ENCODE assay signal across 11 cellular contexts in genomic region chr1:6178751-6179563, GRCh38. TPM values are rescaled to one million over a fixed set of nuclear protein-coding genes. Genes with fewer than 3 reads are reported as not detected.
DNase-seq lines count a peak whose midpoint lies in the region; ATAC-seq, FAIRE-seq and TF ChIP-seq lines count a peak whose summit lies in the region.
"Had no signal": no experiment of that assay in that cellular context is flagged by ENCODE, and none has a peak within 500 bp of the region (broad histone marks: within the 10 kb centered on the region; RNA-seq: fewer than 3 reads in every experiment).

No MANE protein-coding gene starts in this region.

- ATAC-seq in heart right ventricle (peak in 2 of 8 donors; percentile 20 to 24), Right ventricle myocardium inferior (no peak), aorta (ENCODE audit: low FRiP score) (no peak), HG03460 (IDR thresholded peaks at IDR 0.05; ENCODE audit: unreplicated experiment) (no peak)
- ATAC-seq: body of pancreas had no signal

- H3K56ac ChIP-seq in mesendoderm (ENCODE audit: low read length) = peak overlapping the region; percentile 7

- intact Hi-C loops in heart right ventricle (cut with DNase I) (loop anchor here in 2 of 10 donors (10.0 kb wide), 2 partner anchors 124 to 134 kb away; partner anchors contain the start of gene KCNAB2 (in 1 of the 2)), Right ventricle myocardium inferior (cut with DNase I) (loop anchor here (10.0 kb wide), 1 partner anchor 124 kb away; no protein-coding TSS in a partner anchor), aorta (cut with DNase I) (no loop called here)

- peaks cover 18% of the 10 kb centered on the region for H3K27me3 Mint-ChIP-seq in astrocyte (ENCODE audit: low read depth, unreplicated experiment)

- no peak overlapping the region for H2AFZ ChIP-seq in astrocyte (ENCODE audit: low read depth, low read length)

- H3K9me3 ChIP-seq in heart right ventricle = no peaks in the 10 kb centered on the region
- H3K9me3 ChIP-seq in astrocyte (ENCODE audit: insufficient read depth, low read depth, low read length) = peaks cover 6% of the 10 kb centered on the region
- H3K9me3 ChIP-seq in aorta (ENCODE audit: control insufficient read depth, low read length) = no peaks in the 10 kb centered on the region
- H3K9me3 ChIP-seq: body of pancreas had no signal

- H3K79me2 ChIP-seq in astrocyte (ENCODE audit: insufficient read depth, low read length) = peaks cover 4% of the 10 kb centered on the region
- H3K79me2 ChIP-seq in mesendoderm (ENCODE audit: control insufficient read depth, insufficient read depth, low read length) = no peaks in the 10 kb centered on the region

- no peak overlapping the region for H3K27ac Mint-ChIP-seq in astrocyte (ENCODE audit: unreplicated experiment)

- peaks cover 3 to 22% (median 18%) of the 10 kb centered on the region in 9 donors for H3K4me1 ChIP-seq in heart right ventricle
- H3K4me1 ChIP-seq in astrocyte (ENCODE audit: insufficient read depth, low read length) = no peaks in the 10 kb centered on the region
- no peaks in the 10 kb centered on the region for H3K4me1 ChIP-seq in mesendoderm (ENCODE audit: control insufficient read depth, low read depth, low read length)
- H3K4me1 ChIP-seq in aorta (ENCODE audit: control insufficient read depth in 1 of 2, insufficient read depth in 2 of 2, low read length in 2 of 2) = no peaks in the 10 kb centered on the region

- DNase-seq in heart right ventricle (no peak), Right ventricle myocardium inferior (ENCODE audit: missing footprints) (no peak), astrocyte (ENCODE audit: low read depth) (no peak), mesendoderm (peak; percentile 30), aorta (no peak), GM12891 (ENCODE audit: insufficient read length, low spot score) (no peak), NCI-H1105 treated with DMSO at 0.1 percent for 48 hours (lab: John Stamatoyannopoulos, UW) (no peak)
- DNase-seq: activated CD4-positive, CD25-positive, alpha-beta regulatory T cell treated with anti-CD3 and anti-CD28 coated beads, Interleukin-2, amount 50 U/mL, for 72 hours; body of pancreas; NK-92 treated with Interleukin-12 subunit alpha and Interleukin-12 subunit beta, amount 100 ng/mL, for 24 hours had no signal

- no peak overlapping the region for H3K18ac ChIP-seq in mesendoderm (ENCODE audit: low read length)

- H3K23ac ChIP-seq in mesendoderm (ENCODE audit: low read length) = no peak overlapping the region

- 4 to 6% methylated on average over 42 to 51 of the region's 51 CpGs for WGBS in heart right ventricle, 2 donors
- WGBS in mesendoderm (ENCODE audit: extremely low coverage, insufficient coverage, low lambda C conversion rate) = no CpG with 5 or more reads among the region's 51 CpGs
- 2% methylated on average over 24 to 51 of the region's 51 CpGs for WGBS in aorta, 2 donors

- TF ChIP-seq CTCF in heart right ventricle (IDR thresholded peaks at IDR 0.05) = no peak
- no peak for TF ChIP-seq CTCF in astrocyte (IDR thresholded peaks at IDR 0.05; ENCODE audit: insufficient read depth, low read depth, low read length)

- H3K4me3 Mint-ChIP-seq in astrocyte (ENCODE audit: unreplicated experiment) = peak overlapping the region; percentile 78

- H3K36me3 Mint-ChIP-seq in astrocyte (ENCODE audit: low read depth, unreplicated experiment) = no peaks in the 10 kb centered on the region

- no peak overlapping the region for H2BK15ac ChIP-seq in mesendoderm (replicated peaks; ENCODE audit: low read depth)

- H3K4ac ChIP-seq in mesendoderm (ENCODE audit: low read depth, low read length) = no peak overlapping the region

- H3K36me3 ChIP-seq in heart right ventricle (no peaks in the 10 kb centered on the region), astrocyte (ENCODE audit: insufficient read depth, low read length) (no peaks in the 10 kb centered on the region), mesendoderm (ENCODE audit: control insufficient read depth, insufficient read depth, low read length) (no peaks in the 10 kb centered on the region), aorta (ENCODE audit: control insufficient read depth in 1 of 2, insufficient read depth in 2 of 2, low read length in 1 of 2) (no peaks in the 10 kb centered on the region)

- no peak overlapping the region for H2AK5ac ChIP-seq in mesendoderm (ENCODE audit: low read length)

- H3K9me3 Mint-ChIP-seq in astrocyte (ENCODE audit: unreplicated experiment) = no peaks in the 10 kb centered on the region

- H3K9ac ChIP-seq in astrocyte (ENCODE audit: low read length) (no peak overlapping the region), mesendoderm (ENCODE audit: low read length) (no peak overlapping the region)

- H4K5ac ChIP-seq in mesendoderm (ENCODE audit: low read length) = no peak overlapping the region

- no peaks in the 10 kb centered on the region for H3K79me1 ChIP-seq in mesendoderm (ENCODE audit: low read length)

- H2BK5ac ChIP-seq in mesendoderm (ENCODE audit: low read length) = no peak overlapping the region

- peaks cover 7% of the 10 kb centered on the region for H3K4me1 Mint-ChIP-seq in astrocyte (ENCODE audit: low read depth, unreplicated experiment)

- no peak for TF ChIP-seq POLR2A in GM12891 (IDR thresholded peaks at IDR 0.05; ENCODE audit: low read depth, low read length)

- peaks cover 20 to 63% (median 54%) of the 10 kb centered on the region in 7 donors for H3K27me3 ChIP-seq in heart right ventricle
- H3K27me3 ChIP-seq in astrocyte (ENCODE audit: insufficient read depth, low read length) = peaks cover 41% of the 10 kb centered on the region
- peaks cover 13% of the 10 kb centered on the region for H3K27me3 ChIP-seq in mesendoderm (ENCODE audit: insufficient read depth, low read length, poor library complexity)
- H3K27me3 ChIP-seq in aorta (ENCODE audit: control insufficient read depth in 1 of 2, insufficient read depth in 2 of 2, low read length in 1 of 2) = no peaks in the 10 kb centered on the region

- H3K4me3 ChIP-seq in heart right ventricle (peak overlapping the region in 9 of 10 donors; percentile 5 to 43 (median 29)), astrocyte (ENCODE audit: insufficient read depth, low read depth, low read length) (no peak overlapping the region), mesendoderm (ENCODE audit: low read length) (no peak overlapping the region), aorta (ENCODE audit: low read length in 2 of 2) (peak overlapping the region; percentile 23 to 42)
- H3K4me3 ChIP-seq: body of pancreas had no signal

- no peak for FAIRE-seq in astrocyte (lab: Jason Lieb, UNC)
- FAIRE-seq in GM12891 (lab: Jason Lieb, UNC) = no peak

- H4K20me1 ChIP-seq in astrocyte (ENCODE audit: insufficient read depth, low read length) = peaks cover 40% of the 10 kb centered on the region

- H2BK120ac ChIP-seq in mesendoderm (ENCODE audit: low read depth, low read length) = no peak overlapping the region

- H4K8ac ChIP-seq in mesendoderm (ENCODE audit: low read depth, low read length) = no peak overlapping the region

- no peak overlapping the region for H3K27ac ChIP-seq in heart right ventricle
- H3K27ac ChIP-seq in astrocyte (ENCODE audit: low read depth, low read length) = no peak overlapping the region
- no peak overlapping the region for H3K27ac ChIP-seq in mesendoderm (ENCODE audit: low read depth, low read length)
- no peak overlapping the region for H3K27ac ChIP-seq in aorta (ENCODE audit: low read depth in 1 of 2, low read length in 2 of 2)
- H3K27ac ChIP-seq: body of pancreas had no signal

- H3K4me2 ChIP-seq in astrocyte (ENCODE audit: low read length) = no peak overlapping the region
- no peak overlapping the region for H3K4me2 ChIP-seq in mesendoderm (ENCODE audit: low read length)

TF ChIP-seq in GM12891, 5 proteins besides CTCF, POLR2A, EP300 and RAD21:
- no peak for TF ChIP-seq PAX5 (IDR thresholded peaks at IDR 0.05; ENCODE audit: insufficient read depth, low read length, severe bottlenecking)
- no peak for TF ChIP-seq SPI1 (IDR thresholded peaks at IDR 0.05; ENCODE audit: low read depth, low read length)
- no peak for TF ChIP-seq POLR2AphosphoS5 (IDR thresholded peaks at IDR 0.05; ENCODE audit: low read depth, low read length)
- no peak for TF ChIP-seq TAF1 (IDR thresholded peaks at IDR 0.05; ENCODE audit: low read depth, low read length)
- no peak for TF ChIP-seq POU2F2 (IDR thresholded peaks at IDR 0.05; ENCODE audit: low read depth, low read length)
TF ChIP-seq in GM12891: peak in this region for 0.

RNA-seq across cellular contexts. Expression of gene CHD5, which starts 1.2 kb away (rescaled TPM):
- total RNA-seq in heart right ventricle (under 1 TPM; 0.02 to 0.78 (median 0.25) TPM), Right ventricle myocardium inferior (0.05 TPM), astrocyte (0.14 and 0.18 TPM in 2 replicates), aorta (1 to 10 TPM in 1 of 2 donors, under 1 TPM in 1; 0.24 to 2.5 TPM)
- polyA plus RNA-seq in heart right ventricle (under 1 TPM; 0.01 to 0.07 TPM), aorta (under 1 TPM; 0.25 to 0.38 TPM)
- polyA plus RNA-seq in mesendoderm (2013, experiment 1 of 2) = 0.35 TPM
- 0.53 TPM for polyA plus RNA-seq in mesendoderm (2013, experiment 2 of 2)
- 0.23 TPM for polyA plus RNA-seq in GM12891 (2012; ENCODE audit: low read depth, missing spikeins)

RNA-seq across cellular contexts. Expression of gene RPL22, which starts 20.4 kb away (rescaled TPM):
- total RNA-seq in heart right ventricle = 100 to 1,000 TPM; 223 to 298 (median 273) TPM
- polyA plus RNA-seq in heart right ventricle = 100 to 1,000 TPM; 295 to 639 TPM
- total RNA-seq in Right ventricle myocardium inferior = 264 TPM
- 237 and 283 TPM in 2 replicates for total RNA-seq in astrocyte
- 1,162 TPM for polyA plus RNA-seq in mesendoderm (2013, experiment 1 of 2)
- 1,142 TPM for polyA plus RNA-seq in mesendoderm (2013, experiment 2 of 2)
- 100 to 1,000 TPM; 309 to 335 TPM for total RNA-seq in aorta
- polyA plus RNA-seq in aorta = 100 to 1,000 TPM; 370 to 547 TPM
- 1,657 TPM for polyA plus RNA-seq in GM12891 (2012; ENCODE audit: low read depth, missing spikeins)

RNA-seq across cellular contexts. Expression of gene RNF207, which starts 27.0 kb away (rescaled TPM):
- total RNA-seq in heart right ventricle (100 to 1,000 TPM in 1 of 10 donors, 10 to 100 TPM in 9; 30.6 to 101 (median 67.4) TPM), Right ventricle myocardium inferior (54.6 TPM), astrocyte (4.7 and 7.4 TPM in 2 replicates), aorta (10 to 100 TPM; 13.2 to 31.4 TPM)
- polyA plus RNA-seq in heart right ventricle (100 to 1,000 TPM in 1 of 2 donors, 10 to 100 TPM in 1; 16.2 to 183 TPM), aorta (10 to 100 TPM in 1 of 2 donors, 1 to 10 TPM in 1; 1.5 to 15.8 TPM)
- 0.31 TPM for polyA plus RNA-seq in mesendoderm (2013, experiment 1 of 2)
- polyA plus RNA-seq in mesendoderm (2013, experiment 2 of 2) = 0.41 TPM
- polyA plus RNA-seq in GM12891 (2012; ENCODE audit: low read depth, missing spikeins) = 16.0 TPM

RNA-seq across cellular contexts. Expression of gene ICMT, which starts 56.8 kb away (rescaled TPM):
- 10 to 100 TPM; 47.9 to 81.0 (median 64.4) TPM for total RNA-seq in heart right ventricle
- 10 to 100 TPM; 16.5 to 38.3 TPM for polyA plus RNA-seq in heart right ventricle
- total RNA-seq in Right ventricle myocardium inferior = 58.8 TPM
- 58.1 and 59.5 TPM in 2 replicates for total RNA-seq in astrocyte
- 54.8 TPM for polyA plus RNA-seq in mesendoderm (2013, experiment 1 of 2)
- 54.8 TPM for polyA plus RNA-seq in mesendoderm (2013, experiment 2 of 2)
- 10 to 100 TPM; 49.7 to 55.8 TPM for total RNA-seq in aorta
- polyA plus RNA-seq in aorta = 10 to 100 TPM; 21.2 to 30.8 TPM
- polyA plus RNA-seq in GM12891 (2012; ENCODE audit: low read depth, missing spikeins) = 19.3 TPM

Comparison
In these comparisons a context has a peak if more than half of its experiments do, and no peak if none do; other contexts are left out.
1. H3K4me3 ChIP-seq: peak in heart right ventricle (9 of 10) and aorta (2 of 2); none in astrocyte (single experiment) and mesendoderm (single experiment).